17 cellular contexts compared by ENCODE assay signal in the genomic region with DNA sequence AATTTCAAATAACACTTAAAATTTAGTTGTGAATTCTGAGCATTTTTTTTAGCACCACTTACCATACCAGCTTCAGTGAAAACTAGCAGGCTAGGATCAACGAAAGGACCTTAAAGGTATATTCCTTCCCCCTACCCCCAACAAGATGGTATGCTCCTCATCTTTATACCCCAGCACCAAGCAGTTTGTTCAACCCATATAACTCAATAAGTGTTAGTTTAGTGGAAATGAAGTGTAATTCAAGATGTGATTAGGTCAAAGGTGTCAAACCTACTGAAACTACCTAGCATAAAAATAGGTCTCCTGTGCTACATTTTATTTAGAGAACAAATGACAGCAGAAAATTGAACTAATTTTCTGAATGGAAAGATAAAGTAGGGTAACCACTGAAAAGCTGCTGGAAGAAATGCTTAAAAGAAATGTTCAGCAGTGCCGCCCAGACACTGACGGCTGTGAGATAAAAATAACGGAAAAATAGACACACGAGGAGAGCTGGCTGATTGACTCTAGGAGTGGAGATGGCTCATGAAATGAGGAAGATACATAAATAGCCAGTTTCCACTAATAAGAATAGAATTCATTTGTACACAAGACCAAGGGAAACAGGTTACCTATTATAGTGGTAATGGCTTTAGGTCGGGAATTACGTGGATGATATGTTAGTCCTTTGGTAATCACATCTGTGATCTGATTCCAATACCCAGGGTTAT.
DNase-seq lines count a peak whose midpoint lies in the region; ATAC-seq lines count a peak whose summit lies in the region.
"Had no signal": no experiment of that assay in that cellular context is flagged by ENCODE, and none has a peak within 500 bp of the region (broad histone marks: within the 10 kb centered on the region; RNA-seq: fewer than 3 reads in every experiment).

No MANE protein-coding gene starts in this region.

- peak; percentile 69 to 75 for DNase-seq in Kasumi-1 (lab: John Stamatoyannopoulos, UW)
- no peak for DNase-seq in immature natural killer cell
- DNase-seq in naive thymus-derived CD8-positive, alpha-beta T cell: no peak
- no peak for DNase-seq in DMS153 treated with DMSO at 0.1 percent for 48 hours (lab: John Stamatoyannopoulos, UW; ENCODE audit: unreplicated experiment)
- no peak for DNase-seq in mesenteric fat pad (ENCODE audit: low spot score)
- DNase-seq in activated CD4-positive, alpha-beta T cell treated with anti-CD3 and anti-CD28 coated beads for 1 hour: no peak
- DNase-seq: C1 segment of cervical spinal cord, DMS79 treated with DMSO at 0.1 percent for 48 hours, NCI-H510A treated with DMSO at 0.1 percent for 48 hours, RPMI8226 had no signal

- POLR2A ChIA-PET in naive thymus-derived CD8-positive, alpha-beta T cell (lab: Charles Lee): no interaction called here

- ATAC-seq in GM18502 (IDR thresholded peaks at IDR 0.05; ENCODE audit: poor library complexity, unreplicated experiment): peak; percentile 26
- peak; percentile 23 for ATAC-seq in GM21381 (IDR thresholded peaks at IDR 0.05; ENCODE audit: unreplicated experiment)
- ATAC-seq in naive thymus-derived CD8-positive, alpha-beta T cell: no peak
- ATAC-seq: activated T-helper 17 cell treated with anti-CD3 and anti-CD28 coated beads, Interleukin-2, amount 50 U/mL, for 72 hours; K562; left lobe of liver had no signal

- peak overlapping the region in 2 of 5 donors; percentile 1 to 13 for H3K4me3 Mint-ChIP-seq in immature natural killer cell
- no peak overlapping the region for H3K4me3 Mint-ChIP-seq in naive thymus-derived CD8-positive, alpha-beta T cell
- H3K4me3 Mint-ChIP-seq: activated T-helper 17 cell treated with anti-CD3 and anti-CD28 coated beads, Interleukin-2, amount 50 U/mL, for 72 hours; nephron; stimulated activated naive CD8-positive, alpha-beta T cell treated with anti-CD3 and anti-CD28 coated beads, Interleukin-15, Interleukin-2, amounts not matched to agents 100 ng/mL and 50 ng/mL, for 24 hours had no signal

- H3K36me3 Mint-ChIP-seq in immature natural killer cell: peaks cover 0 to 4% (median 0%) of the 10 kb centered on the region in 3 donors
- H3K36me3 Mint-ChIP-seq in naive thymus-derived CD8-positive, alpha-beta T cell: peaks cover 0 to 2% (median 0%) of the 10 kb centered on the region in 3 donors

- H3K9me3 Mint-ChIP-seq in immature natural killer cell: no peaks in the 10 kb centered on the region
- H3K9me3 Mint-ChIP-seq in naive thymus-derived CD8-positive, alpha-beta T cell: peaks cover 0 to 3% (median 0%) of the 10 kb centered on the region in 9 donors
- H3K9me3 Mint-ChIP-seq: activated T-helper 17 cell treated with anti-CD3 and anti-CD28 coated beads, Interleukin-2, amount 50 U/mL, for 72 hours; stimulated activated naive CD8-positive, alpha-beta T cell treated with anti-CD3 and anti-CD28 coated beads, Interleukin-15, Interleukin-2, amounts not matched to agents 100 ng/mL and 50 ng/mL, for 24 hours had no signal

- H3K4me1 Mint-ChIP-seq in immature natural killer cell: peaks cover 22 to 30% of the 10 kb centered on the region in 2 donors
- H3K4me1 Mint-ChIP-seq in naive thymus-derived CD8-positive, alpha-beta T cell: peaks cover 24 to 41% (median 32%) of the 10 kb centered on the region in 4 donors
- H3K4me1 Mint-ChIP-seq: nephron had no signal

- H3K27ac Mint-ChIP-seq in immature natural killer cell: peak overlapping the region in 5 of 6 donors; percentile 1 to 37 (median 13)
- H3K27ac Mint-ChIP-seq in naive thymus-derived CD8-positive, alpha-beta T cell: peak overlapping the region in 2 of 10 donors; percentile 1 to 11
- H3K27ac Mint-ChIP-seq: activated T-helper 17 cell treated with anti-CD3 and anti-CD28 coated beads, Interleukin-2, amount 50 U/mL, for 72 hours; nephron; stimulated activated naive CD8-positive, alpha-beta T cell treated with anti-CD3 and anti-CD28 coated beads, Interleukin-15, Interleukin-2, amounts not matched to agents 100 ng/mL and 50 ng/mL, for 24 hours had no signal

- peaks cover 0 to 3% (median 2%) of the 10 kb centered on the region in 3 donors for H3K27me3 Mint-ChIP-seq in immature natural killer cell (ENCODE audit: low read depth in 3 of 3)
- H3K27me3 Mint-ChIP-seq in naive thymus-derived CD8-positive, alpha-beta T cell: no peaks in the 10 kb centered on the region
- H3K27me3 Mint-ChIP-seq: activated T-helper 17 cell treated with anti-CD3 and anti-CD28 coated beads, Interleukin-2, amount 50 U/mL, for 72 hours; stimulated activated naive CD8-positive, alpha-beta T cell treated with anti-CD3 and anti-CD28 coated beads, Interleukin-15, Interleukin-2, amounts not matched to agents 100 ng/mL and 50 ng/mL, for 24 hours had no signal

Comparison
In these comparisons a context has a peak if more than half of its experiments do, and no peak if none do; other contexts are left out.
1. ATAC-seq: peak in GM18502 (single experiment) and GM21381 (single experiment); none in naive thymus-derived CD8-positive, alpha-beta T cell (0 of 2).
2. DNase-seq: peak in Kasumi-1 (2 of 2); none in immature natural killer cell (0 of 3), naive thymus-derived CD8-positive, alpha-beta T cell (0 of 10), DMS153 treated with DMSO at 0.1 percent for 48 hours (single experiment), mesenteric fat pad (single experiment) and activated CD4-positive, alpha-beta T cell treated with anti-CD3 and anti-CD28 coated beads for 1 hour (single experiment).